Comparison of ENCODE assay signal across 28 cellular contexts in the genomic region with DNA sequence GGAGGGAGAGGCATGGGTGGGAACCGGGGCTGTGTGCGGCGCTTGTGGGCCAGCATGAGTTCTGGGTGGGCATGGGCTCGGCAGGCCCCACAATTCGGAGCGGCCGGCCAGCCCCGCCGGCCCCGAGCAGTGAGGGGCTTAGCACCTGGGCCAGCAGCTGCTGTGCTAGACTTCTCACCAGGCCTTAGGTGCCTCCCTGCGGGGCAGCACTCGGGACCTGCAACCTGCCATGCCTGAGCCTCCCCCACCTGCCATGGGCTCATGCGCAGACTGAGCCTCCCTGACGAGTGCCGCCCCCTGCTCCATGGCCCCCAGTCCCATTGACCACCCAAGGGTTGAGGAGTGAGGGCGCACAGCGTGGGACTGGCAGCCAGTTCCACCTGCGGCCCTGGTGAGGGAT.
"Had no signal": no experiment of that assay in that cellular context is flagged by ENCODE, and none has a peak within 500 bp of the region (broad histone marks: within the 10 kb centered on the region; RNA-seq: fewer than 3 reads in every experiment).

No MANE protein-coding gene starts in this region.

- H3K4me1 ChIP-seq: parathyroid adenoma, prostate gland, right atrium auricular region, right lobe of liver, sigmoid colon, suprapubic skin, testis, tibial artery, transverse colon had no signal

- H3K36me3 Mint-ChIP-seq: natural killer cell; neural progenitor cell; stimulated activated memory B cell treated with anti-CD40 and anti-IgM and Interleukin-4, amounts not matched to agents 10 μg/mL and 1 μg/mL and 100 μg/mL, for 72 hours; type B pancreatic cell had no signal

- ATAC-seq: naive thymus-derived CD4-positive, alpha-beta T cell; natural killer cell; right lobe of liver; stimulated activated memory B cell treated with anti-CD40 and anti-IgM and Interleukin-4, amounts not matched to agents 10 μg/mL and 1 μg/mL and 100 μg/mL, for 72 hours; stimulated activated naive CD8-positive, alpha-beta T cell treated with anti-CD3 and anti-CD28 coated beads, Interleukin-15, amount 100 ng/mL, for 72 hours; stimulated activated naive CD8-positive, alpha-beta T cell treated with anti-CD3 and anti-CD28 coated beads, Interleukin-15, Interleukin-2, amounts not matched to agents 100 U/mL and 50 U/mL, for 24 hours had no signal

- H3K4me3 ChIP-seq: neural progenitor cell, ovary, prostate gland, right atrium auricular region, right lobe of liver, sigmoid colon, suprapubic skin, testis, tibial artery, transverse colon had no signal

- H3K9me3 ChIP-seq: ovary, prostate gland, right lobe of liver, testis had no signal

- H3K27ac Mint-ChIP-seq: naive thymus-derived CD4-positive, alpha-beta T cell; natural killer cell; nephron; neural progenitor cell; stimulated activated memory B cell treated with anti-CD40 and anti-IgM and Interleukin-4, amounts not matched to agents 10 μg/mL and 1 μg/mL and 100 μg/mL, for 72 hours; stimulated activated naive CD8-positive, alpha-beta T cell treated with anti-CD3 and anti-CD28 coated beads, Interleukin-15, amount 100 ng/mL, for 72 hours; type B pancreatic cell had no signal

- DNase-seq: naive thymus-derived CD4-positive, alpha-beta T cell; natural killer cell; occipital lobe; ovary; retina; right lobe of liver; sigmoid colon; small intestine; stimulated activated CD4-positive, alpha-beta T cell treated with anti-CD3 and anti-CD28 coated beads, Interleukin-15, amount 100 ng/mL, for 24 hours; stimulated activated CD4-positive, alpha-beta T cell treated with anti-CD3 and anti-CD28 coated beads, Interleukin-2, amount 100 ng/mL, for 24 hours; stimulated activated CD4-positive, alpha-beta T cell treated with anti-CD3 and anti-CD28 coated beads, Interleukin-2, amount 100 ng/mL, for 48 hours; stimulated activated CD4-positive, alpha-beta T cell treated with anti-CD3 and anti-CD28 coated beads, Interleukin-4, amount 100 ng/mL, for 4 hours; stimulated activated CD8-positive, alpha-beta memory T cell treated with anti-CD3 and anti-CD28 coated beads, Interleukin-4, amount 100 ng/mL, for 48 hours; stimulated activated naive CD4-positive, alpha-beta T cell; stimulated activated naive CD8-positive, alpha-beta T cell treated with anti-CD3 and anti-CD28 coated beads, Interleukin-15, amount 100 ng/mL, for 72 hours; stimulated activated naive CD8-positive, alpha-beta T cell treated with anti-CD3 and anti-CD28 coated beads, Interleukin-15, Interleukin-2, amounts not matched to agents 100 U/mL and 50 U/mL, for 24 hours; substantia nigra; testis; transverse colon had no signal

- H3K4me1 Mint-ChIP-seq: naive thymus-derived CD4-positive, alpha-beta T cell; natural killer cell; nephron; stimulated activated memory B cell treated with anti-CD40 and anti-IgM and Interleukin-4, amounts not matched to agents 10 μg/mL and 1 μg/mL and 100 μg/mL, for 72 hours; stimulated activated naive CD8-positive, alpha-beta T cell treated with anti-CD3 and anti-CD28 coated beads, Interleukin-15, amount 100 ng/mL, for 72 hours had no signal

- H3K27me3 ChIP-seq: neural progenitor cell, ovary, right atrium auricular region, right lobe of liver, sigmoid colon, suprapubic skin, testis, tibial artery, transverse colon had no signal

- H3K27ac ChIP-seq: neural progenitor cell, ovary, parathyroid adenoma, prostate gland, right atrium auricular region, right lobe of liver, sigmoid colon, suprapubic skin, testis, tibial artery, transverse colon had no signal

- H3K4me3 Mint-ChIP-seq: naive thymus-derived CD4-positive, alpha-beta T cell; natural killer cell; nephron; neural progenitor cell; stimulated activated memory B cell treated with anti-CD40 and anti-IgM and Interleukin-4, amounts not matched to agents 10 μg/mL and 1 μg/mL and 100 μg/mL, for 72 hours; stimulated activated naive CD8-positive, alpha-beta T cell treated with anti-CD3 and anti-CD28 coated beads, Interleukin-15, amount 100 ng/mL, for 72 hours; type B pancreatic cell had no signal

- H3K36me3 ChIP-seq: neural progenitor cell, ovary, prostate gland, right atrium auricular region, right lobe of liver, sigmoid colon, suprapubic skin, tibial artery, transverse colon had no signal

- H3K27me3 Mint-ChIP-seq: stimulated activated memory B cell treated with anti-CD40 and anti-IgM and Interleukin-4, amounts not matched to agents 10 μg/mL and 1 μg/mL and 100 μg/mL, for 72 hours; stimulated activated naive CD8-positive, alpha-beta T cell treated with anti-CD3 and anti-CD28 coated beads, Interleukin-15, amount 100 ng/mL, for 72 hours; type B pancreatic cell had no signal
